26 cellular contexts compared by ENCODE assay signal in genomic region chr1:25733271-25733670, GRCh38.
A peak's percentile ranks its signal among the peaks of the same experiment; 100 is the strongest.
DNase-seq lines count a peak whose midpoint lies in the region; ATAC-seq and TF ChIP-seq lines count a peak whose summit lies in the region.
"Had no signal": no experiment of that assay in that cellular context is flagged by ENCODE, and none has a peak within 500 bp of the region (broad histone marks: within the 10 kb centered on the region; RNA-seq: fewer than 3 reads in every experiment).

No MANE protein-coding gene starts in this region.

- H3K4me1 ChIP-seq in SJCRH30 (peaks cover 89% of the 10 kb centered on the region), upper lobe of right lung (peaks cover 29% of the 10 kb centered on the region)
- H3K4me1 ChIP-seq: A549, Caco-2 had no signal

- H3K9me3 ChIP-seq in SJCRH30 (replicated peaks), result no peaks in the 10 kb centered on the region
- no peaks in the 10 kb centered on the region for H3K9me3 ChIP-seq in upper lobe of right lung
- H3K9me3 ChIP-seq: A549, Caco-2 had no signal

- H3K36me3 ChIP-seq in SJCRH30 (no peaks in the 10 kb centered on the region), upper lobe of right lung (no peaks in the 10 kb centered on the region)
- H3K36me3 ChIP-seq: BLaER1 treated with 17β-estradiol and CSF1 and Interleukin-3, amounts not matched to agents 10 nM and 100 nM had no signal

- H3K27me3 ChIP-seq in SJCRH30 (no peaks in the 10 kb centered on the region), upper lobe of right lung (no peaks in the 10 kb centered on the region)

- no peaks in the 10 kb centered on the region for H3K9me3 Mint-ChIP-seq in endothelial cell (ENCODE audit: unreplicated experiment)
- no peaks in the 10 kb centered on the region for H3K9me3 Mint-ChIP-seq in progenitor cell of endocrine pancreas (ENCODE audit: low read depth)
- H3K9me3 Mint-ChIP-seq: CD8-positive, alpha-beta T cell had no signal

- peaks cover 2% of the 10 kb centered on the region for H3K36me3 Mint-ChIP-seq in endothelial cell (ENCODE audit: low read depth, unreplicated experiment)
- no peaks in the 10 kb centered on the region for H3K36me3 Mint-ChIP-seq in progenitor cell of endocrine pancreas (ENCODE audit: insufficient read depth)

- H3K4me3 ChIP-seq in SJCRH30 (no peak overlapping the region), upper lobe of right lung (no peak overlapping the region)
- H3K4me3 ChIP-seq: A549; BLaER1 treated with 17β-estradiol and CSF1 and Interleukin-3, amounts not matched to agents 10 nM and 100 nM had no signal

- DNase-seq in cardiac septum (ENCODE audit: low spot score) (peak; percentile 49), Right ventricle myocardium inferior (ENCODE audit: missing footprints) (no peak), SJCRH30 (no peak), endothelial cell (ENCODE audit: low spot score) (no peak), upper lobe of right lung (peak; percentile 35), NCI-H2081 (lab: John Stamatoyannopoulos, UW) (no peak), progenitor cell of endocrine pancreas (ENCODE audit: low spot score, unreplicated experiment) (no peak), hepatic stellate cell (ENCODE audit: low spot score) (no peak)
- DNase-seq: AML-193; Caco-2; CD8-positive, alpha-beta T cell; DMS 273 treated with DMSO at 0.1 percent for 48 hours; DMS79 treated with DMSO at 0.1 percent for 48 hours; GF-D8; Kasumi-1; NCI-H1092 treated with DMSO at 0.1 percent for 48 hours; NCI-H1436 treated with DMSO at 0.1 percent for 48 hours; NCI-H187 treated with DMSO at 0.1 percent for 48 hours; NCI-H2107; NCI-H446; NCI-H524 treated with DMSO at 0.1 percent for 48 hours; NCI-H774; PC-3; Right ventricle myocardium superior had no signal

- H3K27me3 Mint-ChIP-seq in endothelial cell (ENCODE audit: unreplicated experiment), result peaks cover 2% of the 10 kb centered on the region
- H3K27me3 Mint-ChIP-seq in progenitor cell of endocrine pancreas, result no peaks in the 10 kb centered on the region

- ATAC-seq in Right ventricle myocardium inferior (no peak), upper lobe of right lung (no peak)
- ATAC-seq: A549; CD8-positive, alpha-beta T cell; PC-3 had no signal

- H3K27ac Mint-ChIP-seq in endothelial cell (ENCODE audit: unreplicated experiment), result no peak overlapping the region
- no peak overlapping the region for H3K27ac Mint-ChIP-seq in progenitor cell of endocrine pancreas

- TF ChIP-seq CTCF in endothelial cell (IDR thresholded peaks at IDR 0.05; ENCODE audit: unreplicated experiment), result no peak
- no peak for TF ChIP-seq CTCF in upper lobe of right lung (IDR thresholded peaks at IDR 0.05)
- TF ChIP-seq CTCF in progenitor cell of endocrine pancreas (IDR thresholded peaks at IDR 0.05; ENCODE audit: unreplicated experiment), result no peak

- intact Hi-C loops in cardiac septum (cut with DNase I), result no loop called here
- intact Hi-C loops in Right ventricle myocardium inferior (cut with DNase I), result no loop called here
- intact Hi-C loops in upper lobe of right lung (cut with DNase I), result no loop called here

- H3K4me1 Mint-ChIP-seq in endothelial cell (ENCODE audit: unreplicated experiment) (peaks cover 27% of the 10 kb centered on the region), progenitor cell of endocrine pancreas (ENCODE audit: low read depth) (peaks cover 8% of the 10 kb centered on the region)

- peak overlapping the region; percentile 45 for H3K4me3 Mint-ChIP-seq in endothelial cell (ENCODE audit: unreplicated experiment)
- no peak overlapping the region for H3K4me3 Mint-ChIP-seq in progenitor cell of endocrine pancreas (ENCODE audit: low read depth)
- H3K4me3 Mint-ChIP-seq: CD8-positive, alpha-beta T cell had no signal

- H3K27ac ChIP-seq in SJCRH30 (peak overlapping the region; percentile 98), upper lobe of right lung (no peak overlapping the region)
- H3K27ac ChIP-seq: A549; BLaER1 treated with 17β-estradiol and CSF1 and Interleukin-3, amounts not matched to agents 10 nM and 100 nM had no signal

Comparison
In these comparisons a context has a peak if more than half of its experiments do, and no peak if none do; other contexts are left out.
1. DNase-seq: peak in cardiac septum (single experiment) and upper lobe of right lung (single experiment); none in Right ventricle myocardium inferior (single experiment), SJCRH30 (0 of 2), endothelial cell (single experiment), NCI-H2081 (0 of 2), progenitor cell of endocrine pancreas (single experiment) and hepatic stellate cell (single experiment).